ENCODE assay signal across 8 cellular contexts in the genomic region with DNA sequence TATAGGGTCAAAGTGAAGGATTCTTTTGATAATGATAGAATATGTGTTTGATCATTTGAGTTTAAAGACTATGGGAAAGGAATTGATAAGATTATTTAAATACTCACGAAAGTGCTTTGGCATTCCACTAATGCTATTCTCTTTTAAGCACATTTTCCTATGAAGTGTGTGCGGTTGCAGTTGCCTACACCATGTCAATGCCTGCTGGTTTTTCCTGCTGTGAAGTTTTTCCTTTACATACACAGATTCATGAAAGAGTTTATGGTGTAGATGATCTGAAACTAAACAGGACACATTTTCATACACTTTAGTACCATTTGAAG.
A peak's percentile ranks its signal among the peaks of the same experiment; 100 is the strongest.
DNase-seq lines count a peak whose midpoint lies in the region; ATAC-seq, FAIRE-seq and TF ChIP-seq lines count a peak whose summit lies in the region.

No MANE protein-coding gene starts in this region.

- DNase-seq in left ventricle myocardium inferior (no peak), left cardiac atrium (no peak), K562 (ENCODE audit: extremely low read depth in 1 of 4, low spot score in 3 of 4) (no peak), vagina (ENCODE audit: extremely low spot score in 2 of 2) (no peak), DMS 273 treated with DMSO at 0.1 percent for 48 hours (lab: John Stamatoyannopoulos, UW) (no peak)

- no peaks in the 10 kb centered on the region for H3K9me3 ChIP-seq in left ventricle myocardium inferior (replicated peaks)
- no peaks in the 10 kb centered on the region; the same call in 1 of the 2 replicates for H3K9me3 ChIP-seq in K562 (replicated peaks; ENCODE audit: control insufficient read depth, insufficient read depth, low read depth, low read length)
- H3K9me3 ChIP-seq in mucosa of rectum (ENCODE audit: control insufficient read depth in 2 of 2, low read length in 2 of 2): no peaks in the 10 kb centered on the region
- H3K9me3 ChIP-seq in vagina: no peaks in the 10 kb centered on the region

- no peak for TF ChIP-seq POLR2A in K562 (conservative IDR thresholded peaks at IDR 0.05)
- no peak for TF ChIP-seq POLR2A in vagina (IDR thresholded peaks at IDR 0.05)

- peak overlapping the region; percentile 47 for H2AFZ ChIP-seq in K562 (ENCODE audit: low read depth, low read length)

- H3K9ac ChIP-seq in K562 (ENCODE audit: insufficient read depth in 1 of 2, low read depth in 2 of 2, low read length in 2 of 2) (peak overlapping the region in 1 of 2 experiments; percentile 82; a peak in 2 of 4 replicates), mucosa of rectum (ENCODE audit: low read depth in 1 of 2, low read length in 2 of 2) (peak overlapping the region; percentile 27 to 70)

- ATAC-seq in left cardiac atrium (no peak), K562 (no peak), HG03097 (IDR thresholded peaks at IDR 0.05; ENCODE audit: low FRiP score, unreplicated experiment) (no peak), HG02763 (IDR thresholded peaks at IDR 0.05; ENCODE audit: unreplicated experiment) (no peak)

- POLR2A ChIA-PET in K562 (lab: Yijun Ruan, JAX): interaction anchor here (0.7 to 5.1 kb wide), 10 partner anchors 11 to 1898 kb away, joined by 3 to 44 read pairs (median 4); no protein-coding TSS in a partner anchor

- CTCF ChIA-PET in K562 (lab: Yijun Ruan, JAX; ENCODE audit: low intra/inter-chr PET ratio): no interaction called here

- in situ Hi-C loops in K562 (cut with MboI): loop anchor here (5.0 kb wide), 1 partner anchor 51 kb away; no protein-coding TSS in a partner anchor

- intact Hi-C loops in left ventricle myocardium inferior (cut with micrococcal nuclease) (no loop called here), left cardiac atrium (cut with DNase I) (loop anchor here in 1 of 2 donors (5.0 kb wide), 1 partner anchor 46 kb away; no protein-coding TSS in a partner anchor), K562 (cut with micrococcal nuclease) (loop anchor here (1.0 kb wide), 1 partner anchor 51 kb away; no protein-coding TSS in a partner anchor), vagina (cut with DNase I) (loop anchor here (5.0 kb wide), 1 partner anchor 41 kb away; no protein-coding TSS in a partner anchor)

- H3K27me3 ChIP-seq in left ventricle myocardium inferior (ENCODE audit: low read depth) (no peaks in the 10 kb centered on the region), K562 (ENCODE audit: control insufficient read depth in 2 of 2, insufficient read depth in 2 of 2, low read length in 2 of 2) (no peaks in the 10 kb centered on the region), mucosa of rectum (ENCODE audit: control insufficient read depth in 2 of 2, insufficient read depth in 2 of 2, low read length in 2 of 2) (no peaks in the 10 kb centered on the region), vagina (no peaks in the 10 kb centered on the region)

- H3K79me2 ChIP-seq in K562 (ENCODE audit: control insufficient read depth, insufficient read depth, low read length): peaks cover 29% of the 10 kb centered on the region; the same call in 2 of the 3 replicates

- TF ChIP-seq CTCF in left ventricle myocardium inferior (IDR thresholded peaks at IDR 0.05; ENCODE audit: borderline replicate concordance) (no peak), K562 (IDR thresholded peaks at IDR 0.05 in 2 of 3, conservative IDR thresholded peaks at IDR 0.05 in 1 of 3; ENCODE audit: insufficient read depth in 2 of 3, low read depth in 1 of 3, low read length in 3 of 3) (no peak), vagina (IDR thresholded peaks at IDR 0.05) (no peak)

- peaks cover 50% of the 10 kb centered on the region for H3K4me1 ChIP-seq in left ventricle myocardium inferior
- H3K4me1 ChIP-seq in K562 (replicated peaks in 1 of 2; ENCODE audit: control insufficient read depth in 2 of 2, insufficient read depth in 2 of 2, low read length in 2 of 2): peaks cover 35 to 45% of the 10 kb centered on the region in 2 experiments
- H3K4me1 ChIP-seq in mucosa of rectum (ENCODE audit: control insufficient read depth in 2 of 2, insufficient read depth in 2 of 2, low read length in 2 of 2): peaks cover 14 to 21% of the 10 kb centered on the region in 2 donors
- peaks cover 58% of the 10 kb centered on the region for H3K4me1 ChIP-seq in vagina

- peak overlapping the region; percentile 19 for H3K4me3 ChIP-seq in left ventricle myocardium inferior
- peak overlapping the region; percentile 3; the same call in 1 of the 2 replicates for H3K4me3 ChIP-seq in K562
- peak overlapping the region; percentile 49 to 58 for H3K4me3 ChIP-seq in mucosa of rectum (ENCODE audit: low read length in 2 of 2)
- H3K4me3 ChIP-seq in vagina: peak overlapping the region in 1 of 2 donors; percentile 22

- H4K20me1 ChIP-seq in K562 (replicated peaks; ENCODE audit: control insufficient read depth, insufficient read depth, low read length): no peaks in the 10 kb centered on the region

- no peaks in the 10 kb centered on the region for H3K9me1 ChIP-seq in K562 (ENCODE audit: control insufficient read depth, insufficient read depth, low read length)

- H3K27ac ChIP-seq in left ventricle myocardium inferior (replicated peaks) (peak overlapping the region; percentile 70), K562 (ENCODE audit: extremely low read depth, low read depth, low read length) (peak overlapping the region; percentile 92), mucosa of rectum (ENCODE audit: low read depth in 2 of 2, low read length in 2 of 2) (peak overlapping the region; percentile 82 to 93), vagina (peak overlapping the region; percentile 76)

- no peak for FAIRE-seq in K562 (lab: Jason Lieb, UNC)

- no peak for TF ChIP-seq EP300 in K562 (IDR thresholded peaks at IDR 0.05; ENCODE audit: low read length)

- 2% methylated on average over 2 of the region's 2 CpGs for WGBS in K562 (ENCODE audit: insufficient coverage, low coverage, missing lambda C conversion rate)

- no peak; a peak in 1 of 4 replicates for TF ChIP-seq RAD21 in K562 (CRISPR knock-in tag; conservative IDR thresholded peaks at IDR 0.05 in 1 of 2, IDR thresholded peaks at IDR 0.05 in 1 of 2)

- peaks cover 4% of the 10 kb centered on the region for H3K36me3 ChIP-seq in left ventricle myocardium inferior
- H3K36me3 ChIP-seq in K562 (ENCODE audit: control insufficient read depth, insufficient read depth, low read length): 0 out of 3 replicates have a peak, but pooled peaks cover 3% of the 10 kb centered on the region
- peaks cover 0 to 2% of the 10 kb centered on the region in 2 donors for H3K36me3 ChIP-seq in mucosa of rectum (ENCODE audit: control insufficient read depth in 2 of 2, insufficient read depth in 2 of 2, low read length in 2 of 2)
- H3K36me3 ChIP-seq in vagina: no peaks in the 10 kb centered on the region

- TSS peak; percentile 97 for BruUV-seq in K562 (replicated peaks; lab: Mats Ljungman, UMichigan)

- H3K4me2 ChIP-seq in K562 (ENCODE audit: insufficient read depth, low read length): peak overlapping the region; percentile 75

TF ChIP-seq in K562, 482 proteins besides CTCF, POLR2A, EP300 and RAD21 (continues in another document):
- TF ChIP-seq ZBTB26 (CRISPR knock-in tag; IDR thresholded peaks at IDR 0.05): 0 out of 2 replicates have a peak, but pooled peaks have one; percentile 1
- TF ChIP-seq, protein P1, sequence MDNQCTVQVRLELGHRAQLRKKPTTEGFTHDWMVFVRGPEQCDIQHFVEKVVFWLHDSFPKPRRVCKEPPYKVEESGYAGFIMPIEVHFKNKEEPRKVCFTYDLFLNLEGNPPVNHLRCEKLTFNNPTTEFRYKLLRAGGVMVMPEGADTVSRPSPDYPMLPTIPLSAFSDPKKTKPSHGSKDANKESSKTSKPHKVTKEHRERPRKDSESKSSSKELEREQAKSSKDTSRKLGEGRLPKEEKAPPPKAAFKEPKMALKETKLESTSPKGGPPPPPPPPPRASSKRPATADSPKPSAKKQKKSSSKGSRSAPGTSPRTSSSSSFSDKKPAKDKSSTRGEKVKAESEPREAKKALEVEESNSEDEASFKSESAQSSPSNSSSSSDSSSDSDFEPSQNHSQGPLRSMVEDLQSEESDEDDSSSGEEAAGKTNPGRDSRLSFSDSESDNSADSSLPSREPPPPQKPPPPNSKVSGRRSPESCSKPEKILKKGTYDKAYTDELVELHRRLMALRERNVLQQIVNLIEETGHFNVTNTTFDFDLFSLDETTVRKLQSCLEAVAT (IDR thresholded peaks at IDR 0.05): no peak; a peak in 1 of 4 replicates
- no peak for TF ChIP-seq NR4A1 (CRISPR knock-in tag; IDR thresholded peaks at IDR 0.05)
- peak; percentile 45; the same call in 1 of the 2 replicates for TF ChIP-seq NR4A1 (tag; IDR thresholded peaks at IDR 0.05)
- TF ChIP-seq THAP7 (CRISPR knock-in tag; IDR thresholded peaks at IDR 0.05): no peak
- peak; percentile 51; the same call in 1 of the 2 replicates for TF ChIP-seq FOXK1 (CRISPR knock-in tag; IDR thresholded peaks at IDR 0.05; ENCODE audit: borderline replicate concordance)
- TF ChIP-seq SMARCA5 (IDR thresholded peaks at IDR 0.05): peak; percentile 25; the same call in 1 of the 2 replicates
- TF ChIP-seq, protein P2, sequence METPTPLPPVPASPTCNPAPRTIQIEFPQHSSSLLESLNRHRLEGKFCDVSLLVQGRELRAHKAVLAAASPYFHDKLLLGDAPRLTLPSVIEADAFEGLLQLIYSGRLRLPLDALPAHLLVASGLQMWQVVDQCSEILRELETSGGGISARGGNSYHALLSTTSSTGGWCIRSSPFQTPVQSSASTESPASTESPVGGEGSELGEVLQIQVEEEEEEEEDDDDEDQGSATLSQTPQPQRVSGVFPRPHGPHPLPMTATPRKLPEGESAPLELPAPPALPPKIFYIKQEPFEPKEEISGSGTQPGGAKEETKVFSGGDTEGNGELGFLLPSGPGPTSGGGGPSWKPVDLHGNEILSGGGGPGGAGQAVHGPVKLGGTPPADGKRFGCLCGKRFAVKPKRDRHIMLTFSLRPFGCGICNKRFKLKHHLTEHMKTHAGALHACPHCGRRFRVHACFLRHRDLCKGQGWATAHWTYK (CRISPR knock-in tag; IDR thresholded peaks at IDR 0.05): 0 out of 2 replicates have a peak, but pooled peaks have one; percentile 26
